Comparison of ENCODE assay signal across 17 cellular contexts in the genomic region with DNA sequence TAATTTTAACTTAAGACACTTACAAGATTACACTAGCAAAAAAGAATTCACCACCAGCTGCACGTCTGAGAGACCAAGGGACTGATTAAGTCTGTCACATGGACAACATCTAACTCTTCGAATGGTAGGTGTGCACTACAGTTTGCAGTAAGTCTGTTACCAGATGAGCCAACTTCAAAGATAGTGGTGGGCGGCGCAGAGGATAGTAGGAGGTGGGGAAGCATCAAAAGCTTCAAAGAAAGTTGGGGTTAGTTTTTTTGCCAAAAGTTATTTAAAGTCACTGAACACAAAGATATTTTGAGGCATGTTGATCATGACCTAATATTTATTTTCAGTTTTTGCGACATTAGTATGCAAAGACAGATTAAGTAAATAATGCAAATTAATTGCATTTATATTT.
A peak's percentile ranks its signal among the peaks of the same experiment; 100 is the strongest.
DNase-seq lines count a peak whose midpoint lies in the region; ATAC-seq, FAIRE-seq and TF ChIP-seq lines count a peak whose summit lies in the region.
"Had no signal": no experiment of that assay in that cellular context is flagged by ENCODE, and none has a peak within 500 bp of the region (broad histone marks: within the 10 kb centered on the region; RNA-seq: fewer than 3 reads in every experiment).

No MANE protein-coding gene starts in this region.

- H2AFZ ChIP-seq in osteoblast (ENCODE audit: low read length): no peak overlapping the region

- H3K4me3 Mint-ChIP-seq in activated CD8-positive, alpha-beta T cell treated with anti-CD3 and anti-CD28 coated beads for 36 hours: no peak overlapping the region
- H3K4me3 Mint-ChIP-seq in activated CD8-positive, alpha-beta T cell treated with anti-CD3 and anti-CD28 coated beads, Interleukin-2, amount 10 ng/mL, durations not matched to agents 7 days and 5 days: no peak overlapping the region
- H3K4me3 Mint-ChIP-seq: CD14-positive monocyte; CD8-positive, alpha-beta memory T cell; H9; IgD-negative memory B cell had no signal

- no peaks in the 10 kb centered on the region for H3K79me2 ChIP-seq in osteoblast (ENCODE audit: insufficient read depth, low read length)

- no peaks in the 10 kb centered on the region for H3K9me3 Mint-ChIP-seq in activated CD8-positive, alpha-beta T cell treated with anti-CD3 and anti-CD28 coated beads for 36 hours
- no peaks in the 10 kb centered on the region for H3K9me3 Mint-ChIP-seq in activated CD8-positive, alpha-beta T cell treated with anti-CD3 and anti-CD28 coated beads, Interleukin-2, amount 10 ng/mL, durations not matched to agents 7 days and 5 days (ENCODE audit: insufficient read depth)
- H3K9me3 Mint-ChIP-seq: IgD-negative memory B cell had no signal

- H3K36me3 Mint-ChIP-seq in activated CD8-positive, alpha-beta T cell treated with anti-CD3 and anti-CD28 coated beads for 36 hours (ENCODE audit: low read depth): no peaks in the 10 kb centered on the region
- no peaks in the 10 kb centered on the region for H3K36me3 Mint-ChIP-seq in activated CD8-positive, alpha-beta T cell treated with anti-CD3 and anti-CD28 coated beads, Interleukin-2, amount 10 ng/mL, durations not matched to agents 7 days and 5 days (ENCODE audit: low read depth)
- H3K36me3 Mint-ChIP-seq: CD14-positive monocyte; CD8-positive, alpha-beta memory T cell; IgD-negative memory B cell had no signal

- no peak for TF ChIP-seq CTCF in activated CD8-positive, alpha-beta T cell treated with anti-CD3 and anti-CD28 coated beads for 36 hours (IDR thresholded peaks at IDR 0.05)
- TF ChIP-seq CTCF in osteoblast (IDR thresholded peaks at IDR 0.05; ENCODE audit: extremely low read depth, low read depth, low read length): no peak

- H3K4me2 ChIP-seq in osteoblast (ENCODE audit: insufficient read depth, low read length): no peak overlapping the region
- H3K4me2 ChIP-seq: KMS-11 had no signal

- H3K4me1 ChIP-seq in osteoblast (ENCODE audit: insufficient read depth, low read length): no peaks in the 10 kb centered on the region
- H3K4me1 ChIP-seq: Caco-2 had no signal

- no peaks in the 10 kb centered on the region for H3K36me3 ChIP-seq in osteoblast (ENCODE audit: insufficient read depth, low read length)

- no peak overlapping the region for H3K27ac ChIP-seq in osteoblast (ENCODE audit: low read depth, low read length)
- H3K27ac ChIP-seq: 22Rv1, KMS-11 had no signal

- intact Hi-C loops in activated CD8-positive, alpha-beta T cell treated with anti-CD3 and anti-CD28 coated beads for 36 hours (cut with micrococcal nuclease): no loop called here

- DNase-seq in activated CD8-positive, alpha-beta T cell treated with anti-CD3 and anti-CD28 coated beads for 36 hours: peak; percentile 2
- DNase-seq in activated CD8-positive, alpha-beta T cell treated with anti-CD3 and anti-CD28 coated beads, Interleukin-2, amount 10 ng/mL, durations not matched to agents 7 days and 5 days: no peak
- peak; percentile 30 for DNase-seq in NCI-H82 treated with DMSO at 0.1 percent for 48 hours (lab: John Stamatoyannopoulos, UW; ENCODE audit: unreplicated experiment)
- no peak for DNase-seq in urothelium cell line (ENCODE audit: low spot score)
- no peak for DNase-seq in germinal center (ENCODE audit: low spot score)
- no peak for DNase-seq in osteoblast (ENCODE audit: insufficient read length, low spot score, missing footprints)
- DNase-seq: Caco-2; CD8-positive, alpha-beta memory T cell; GOT3; H9 had no signal

- POLR2A ChIA-PET in activated CD8-positive, alpha-beta T cell treated with anti-CD3 and anti-CD28 coated beads for 36 hours (lab: Charles Lee): no interaction called here
- POLR2A ChIA-PET in activated CD8-positive, alpha-beta T cell treated with anti-CD3 and anti-CD28 coated beads, Interleukin-2, amount 10 ng/mL, durations not matched to agents 7 days and 5 days (lab: Charles Lee): no interaction called here

- no peak overlapping the region for H3K27ac Mint-ChIP-seq in activated CD8-positive, alpha-beta T cell treated with anti-CD3 and anti-CD28 coated beads for 36 hours
- no peak overlapping the region for H3K27ac Mint-ChIP-seq in activated CD8-positive, alpha-beta T cell treated with anti-CD3 and anti-CD28 coated beads, Interleukin-2, amount 10 ng/mL, durations not matched to agents 7 days and 5 days
- H3K27ac Mint-ChIP-seq: CD14-positive monocyte; CD8-positive, alpha-beta memory T cell; H9; IgD-negative memory B cell had no signal

- FAIRE-seq in urothelium cell line (lab: Jason Lieb, UNC): peak; percentile 87
- FAIRE-seq: GM12891 had no signal

- peaks cover 8% of the 10 kb centered on the region for H3K27me3 ChIP-seq in osteoblast (ENCODE audit: insufficient read depth, low read length)

- ATAC-seq in activated CD8-positive, alpha-beta T cell treated with anti-CD3 and anti-CD28 coated beads for 36 hours: no peak
- ATAC-seq in activated CD8-positive, alpha-beta T cell treated with anti-CD3 and anti-CD28 coated beads, Interleukin-2, amount 10 ng/mL, durations not matched to agents 7 days and 5 days: no peak
- ATAC-seq in HG02885 (IDR thresholded peaks at IDR 0.05; ENCODE audit: poor library complexity, unreplicated experiment) (peak; percentile 90), GM18861 (IDR thresholded peaks at IDR 0.05; ENCODE audit: unreplicated experiment) (no peak)

- H3K9me3 ChIP-seq in osteoblast (ENCODE audit: low read depth, low read length): no peaks in the 10 kb centered on the region
- H3K9me3 ChIP-seq: Caco-2 had no signal

- no peak overlapping the region for H3K4me3 ChIP-seq in osteoblast (ENCODE audit: insufficient read depth, low read length)

- no peaks in the 10 kb centered on the region for H3K4me1 Mint-ChIP-seq in activated CD8-positive, alpha-beta T cell treated with anti-CD3 and anti-CD28 coated beads for 36 hours (ENCODE audit: low read depth)
- H3K4me1 Mint-ChIP-seq in activated CD8-positive, alpha-beta T cell treated with anti-CD3 and anti-CD28 coated beads, Interleukin-2, amount 10 ng/mL, durations not matched to agents 7 days and 5 days (ENCODE audit: low read depth): no peaks in the 10 kb centered on the region
- H3K4me1 Mint-ChIP-seq: CD14-positive monocyte; CD8-positive, alpha-beta memory T cell; IgD-negative memory B cell had no signal

- H3K27me3 Mint-ChIP-seq in activated CD8-positive, alpha-beta T cell treated with anti-CD3 and anti-CD28 coated beads for 36 hours: no peaks in the 10 kb centered on the region
- H3K27me3 Mint-ChIP-seq in activated CD8-positive, alpha-beta T cell treated with anti-CD3 and anti-CD28 coated beads, Interleukin-2, amount 10 ng/mL, durations not matched to agents 7 days and 5 days (ENCODE audit: low read depth): no peaks in the 10 kb centered on the region

- CTCF ChIA-PET in activated CD8-positive, alpha-beta T cell treated with anti-CD3 and anti-CD28 coated beads for 36 hours (lab: Charles Lee): no interaction called here
- CTCF ChIA-PET in activated CD8-positive, alpha-beta T cell treated with anti-CD3 and anti-CD28 coated beads, Interleukin-2, amount 10 ng/mL, durations not matched to agents 7 days and 5 days (lab: Charles Lee): no interaction called here

- no peaks in the 10 kb centered on the region for H4K20me1 ChIP-seq in osteoblast (ENCODE audit: insufficient read depth, low read length)

Comparison
In these comparisons a context has a peak if more than half of its experiments do, and no peak if none do; other contexts are left out.
1. DNase-seq: peak in activated CD8-positive, alpha-beta T cell treated with anti-CD3 and anti-CD28 coated beads for 36 hours (single experiment) and NCI-H82 treated with DMSO at 0.1 percent for 48 hours (single experiment); none in activated CD8-positive, alpha-beta T cell treated with anti-CD3 and anti-CD28 coated beads, Interleukin-2, amount 10 ng/mL, durations not matched to agents 7 days and 5 days (single experiment), urothelium cell line (single experiment), germinal center (single experiment) and osteoblast (single experiment).